ENCODE assay signal across 11 cellular contexts in genomic region chr14:102893452-102893851, GRCh38. TPM values are rescaled to one million over a fixed set of nuclear protein-coding genes. Genes with fewer than 3 reads are reported as not detected.
DNase-seq lines count a peak whose midpoint lies in the region; ATAC-seq and TF ChIP-seq lines count a peak whose summit lies in the region.
"Had no signal": no experiment of that assay in that cellular context is flagged by ENCODE, and none has a peak within 500 bp of the region (broad histone marks: within the 10 kb centered on the region; RNA-seq: fewer than 3 reads in every experiment).

No MANE protein-coding gene starts in this region.

- H3K9me3 ChIP-seq in adipocyte (ENCODE audit: control insufficient read depth, low read length) = no peaks in the 10 kb centered on the region
- H3K9me3 ChIP-seq: HAP-1 had no signal

- H3K36me3 ChIP-seq in adipocyte (ENCODE audit: control insufficient read depth, insufficient read depth, low read length, severe bottlenecking) = peaks cover 28% of the 10 kb centered on the region

- no peak for ATAC-seq in HG02885 (IDR thresholded peaks at IDR 0.05; ENCODE audit: poor library complexity, unreplicated experiment)

- H3K27ac Mint-ChIP-seq in glutamatergic neuron (ENCODE audit: unreplicated experiment) (peak overlapping the region; percentile 5), mesothelial cell of epicardium (no peak overlapping the region)

- H3K36me3 Mint-ChIP-seq in glutamatergic neuron (ENCODE audit: unreplicated experiment) (no peaks in the 10 kb centered on the region), mesothelial cell of epicardium (peaks cover 21% of the 10 kb centered on the region)

- TF ChIP-seq CTCF in glutamatergic neuron (IDR thresholded peaks at IDR 0.05; ENCODE audit: partially characterized antibody, unreplicated experiment) = no peak
- TF ChIP-seq CTCF in mesothelial cell of epicardium (IDR thresholded peaks at IDR 0.05; ENCODE audit: unreplicated experiment) = no peak

- H3K27me3 Mint-ChIP-seq in glutamatergic neuron (ENCODE audit: unreplicated experiment) (no peaks in the 10 kb centered on the region), mesothelial cell of epicardium (ENCODE audit: low read depth) (no peaks in the 10 kb centered on the region)

- H3K4me1 ChIP-seq in adipocyte (ENCODE audit: control insufficient read depth, insufficient read depth, low read length) = peaks cover 41% of the 10 kb centered on the region
- H3K4me1 ChIP-seq: HAP-1 had no signal

- H3K9ac ChIP-seq in adipocyte (ENCODE audit: low read length) = no peak overlapping the region

- H3K27me3 ChIP-seq in adipocyte (replicated peaks; ENCODE audit: control insufficient read depth, insufficient read depth, low read length) = no peaks in the 10 kb centered on the region

- peak overlapping the region; percentile 25 for H3K4me3 ChIP-seq in adipocyte (ENCODE audit: low read length)
- H3K4me3 ChIP-seq: HAP-1 had no signal

- H3K4me1 Mint-ChIP-seq in glutamatergic neuron (ENCODE audit: low read depth, unreplicated experiment) = peaks cover 18% of the 10 kb centered on the region
- H3K4me1 Mint-ChIP-seq in mesothelial cell of epicardium = no peaks in the 10 kb centered on the region

- H3K4me3 Mint-ChIP-seq in glutamatergic neuron (ENCODE audit: unreplicated experiment) (no peak overlapping the region), mesothelial cell of epicardium (no peak overlapping the region)

- DNase-seq in Ammon's horn (ENCODE audit: low spot score) (peak; percentile 33), adipocyte (ENCODE audit: low read depth) (peak; percentile 75), glutamatergic neuron (no peak), pons (ENCODE audit: low spot score) (peak; percentile 64), H4 (ENCODE audit: low spot score) (no peak), mesothelial cell of epicardium (ENCODE audit: low spot score in 2 of 2, unreplicated experiment in 2 of 2) (no peak)
- no peak for DNase-seq in stimulated activated CD4-positive, alpha-beta T cell treated with anti-CD3 and anti-CD28 coated beads, Interleukin-15, amount 100 ng/mL, for 24 hours
- DNase-seq: activated CD4-positive, alpha-beta T cell treated with anti-CD3 and anti-CD28 coated beads, Interleukin-2, amount 50 U/mL, for 4 hours; NCI-H2107 had no signal

- peaks cover 2% of the 10 kb centered on the region for H3K9me3 Mint-ChIP-seq in glutamatergic neuron (ENCODE audit: unreplicated experiment)
- H3K9me3 Mint-ChIP-seq in mesothelial cell of epicardium = no peaks in the 10 kb centered on the region

RNA-seq across cellular contexts. Expression of gene AMN, which starts 29.0 kb away (rescaled TPM):
- total RNA-seq in glutamatergic neuron (ENCODE audit: unreplicated experiment) = 0.34 TPM
- total RNA-seq in H4 (2014; rRNA removed; shearing (Covaris generic)) = not detected in 2 replicates
- total RNA-seq in mesothelial cell of epicardium = 2.5 to 3.5 TPM (median 2.7 TPM) in 3 replicates

Comparison
In these comparisons a context has a peak if more than half of its experiments do, and no peak if none do; other contexts are left out.
1. DNase-seq: peak in Ammon's horn (single experiment), adipocyte (single experiment) and pons (single experiment); none in glutamatergic neuron (single experiment), H4 (single experiment), mesothelial cell of epicardium (0 of 2) and stimulated activated CD4-positive, alpha-beta T cell treated with anti-CD3 and anti-CD28 coated beads, Interleukin-15, amount 100 ng/mL, for 24 hours (single experiment).